8 cellular contexts compared by ENCODE assay signal in genomic region chr22:36369922-36370781, GRCh38. TPM values are rescaled to one million over a fixed set of nuclear protein-coding genes. Genes with fewer than 3 reads are reported as not detected.
DNase-seq lines count a peak whose midpoint lies in the region; ATAC-seq and TF ChIP-seq lines count a peak whose summit lies in the region.

No MANE protein-coding gene starts in this region.

- intact Hi-C loops in prostate gland (cut with DNase I), result loop anchor here (5.0 kb wide), 2 partner anchors 38 to 97 kb away; no protein-coding TSS in a partner anchor

- TF ChIP-seq POLR2A in prostate gland (IDR thresholded peaks at IDR 0.05), result peak; percentile 45

- H3K4me3 ChIP-seq in prostate gland, result no peak overlapping the region

- POLR2A ChIA-PET in activated CD4-positive, alpha-beta memory T cell treated with anti-CD3 and anti-CD28 coated beads, Interleukin-2, amount 10 ng/mL, durations not matched to agents 7 days and 5 days (lab: Charles Lee), result interaction anchor here (0.7 to 23.7 kb wide), 7 partner anchors 5 to 107 kb away, joined by 4 to 355 read pairs (median 36); partner anchors contain the start of gene MYH9

- 10% methylated on average over 11 of the region's 11 CpGs for WGBS in prostate gland

- no peaks in the 10 kb centered on the region for H3K27me3 Mint-ChIP-seq in activated CD4-positive, alpha-beta memory T cell treated with anti-CD3 and anti-CD28 coated beads, Interleukin-2, amount 10 ng/mL, durations not matched to agents 7 days and 5 days

- peaks cover 74% of the 10 kb centered on the region for H3K36me3 Mint-ChIP-seq in activated CD4-positive, alpha-beta memory T cell treated with anti-CD3 and anti-CD28 coated beads, Interleukin-2, amount 10 ng/mL, durations not matched to agents 7 days and 5 days (ENCODE audit: low read depth)

- H3K36me3 ChIP-seq in prostate gland, result no peaks in the 10 kb centered on the region

- CTCF ChIA-PET in activated CD4-positive, alpha-beta memory T cell treated with anti-CD3 and anti-CD28 coated beads, Interleukin-2, amount 10 ng/mL, durations not matched to agents 7 days and 5 days (lab: Charles Lee), result interaction anchor here (1.3 to 1.5 kb wide), 2 partner anchors 10 to 15 kb away, joined by 3 to 10 read pairs; no protein-coding TSS in a partner anchor

- H3K27ac ChIP-seq in foreskin keratinocyte, result peak overlapping the region; percentile 49
- H3K27ac ChIP-seq in prostate gland, result peak overlapping the region; percentile 91 to 96

- peak overlapping the region; percentile 74 for H3K4me3 Mint-ChIP-seq in activated CD4-positive, alpha-beta memory T cell treated with anti-CD3 and anti-CD28 coated beads, Interleukin-2, amount 10 ng/mL, durations not matched to agents 7 days and 5 days

- no peaks in the 10 kb centered on the region for H3K9me3 Mint-ChIP-seq in activated CD4-positive, alpha-beta memory T cell treated with anti-CD3 and anti-CD28 coated beads, Interleukin-2, amount 10 ng/mL, durations not matched to agents 7 days and 5 days

- peak; percentile 66 for DNase-seq in D341Med (ENCODE audit: low spot score)
- DNase-seq in NAMALWA (ENCODE audit: low spot score), result peak; percentile 22
- DNase-seq in activated CD4-positive, alpha-beta memory T cell treated with anti-CD3 and anti-CD28 coated beads, Interleukin-2, amount 10 ng/mL, durations not matched to agents 7 days and 5 days, result no peak
- DNase-seq in foreskin keratinocyte, result peak in 1 of 2 donors; percentile 58
- DNase-seq in prostate gland (ENCODE audit: low spot score), result peak; percentile 57
- no peak for DNase-seq in GM10266 (ENCODE audit: extremely low spot score)

- TF ChIP-seq CTCF in foreskin keratinocyte (conservative IDR thresholded peaks at IDR 0.05) (no peak), prostate gland (IDR thresholded peaks at IDR 0.05) (no peak), GM10266 (IDR thresholded peaks at IDR 0.05; ENCODE audit: control insufficient read depth, insufficient read depth, low read depth, missing control alignments) (no peak)

- ATAC-seq in foreskin keratinocyte (peak; percentile 35), HG03139 (IDR thresholded peaks at IDR 0.05; ENCODE audit: unreplicated experiment) (no peak), HG03520 (IDR thresholded peaks at IDR 0.05; ENCODE audit: unreplicated experiment) (no peak)

- H3K27me3 ChIP-seq in foreskin keratinocyte (no peaks in the 10 kb centered on the region), prostate gland (replicated peaks; ENCODE audit: insufficient read depth) (no peaks in the 10 kb centered on the region)

- no peaks in the 10 kb centered on the region for H3K9me3 ChIP-seq in prostate gland

- H3K4me1 Mint-ChIP-seq in activated CD4-positive, alpha-beta memory T cell treated with anti-CD3 and anti-CD28 coated beads, Interleukin-2, amount 10 ng/mL, durations not matched to agents 7 days and 5 days, result peaks cover 97% of the 10 kb centered on the region

- H3K27ac Mint-ChIP-seq in activated CD4-positive, alpha-beta memory T cell treated with anti-CD3 and anti-CD28 coated beads, Interleukin-2, amount 10 ng/mL, durations not matched to agents 7 days and 5 days, result peak overlapping the region; percentile 92

- H3K4me1 ChIP-seq in foreskin keratinocyte (peaks cover 88% of the 10 kb centered on the region), prostate gland (replicated peaks) (peaks cover 83% of the 10 kb centered on the region)

RNA-seq across cellular contexts. Expression of gene MYH9, which starts 17.6 kb away (rescaled TPM):
- 100 to 1,000 TPM; 840 to 865 TPM for total RNA-seq in activated CD4-positive, alpha-beta memory T cell treated with anti-CD3 and anti-CD28 coated beads, Interleukin-2, amount 10 ng/mL, durations not matched to agents 7 days and 5 days
- 926 and 995 TPM in 2 replicates for total RNA-seq in foreskin keratinocyte
- 295 and 315 TPM in 2 replicates for polyA plus RNA-seq in foreskin keratinocyte
- 100 to 1,000 TPM; 295 to 329 TPM for total RNA-seq in prostate gland

Comparison
In these comparisons a context has a peak if more than half of its experiments do, and no peak if none do; other contexts are left out.
1. DNase-seq: peak in D341Med (single experiment), NAMALWA (single experiment) and prostate gland (single experiment); none in activated CD4-positive, alpha-beta memory T cell treated with anti-CD3 and anti-CD28 coated beads, Interleukin-2, amount 10 ng/mL, durations not matched to agents 7 days and 5 days (single experiment) and GM10266 (single experiment).